2 cellular contexts compared by ENCODE assay signal in genomic region chr2:174594451-174594850, GRCh38.
TF ChIP-seq lines count a peak whose summit lies in the region.

No MANE protein-coding gene starts in this region.

TF ChIP-seq in SK-N-SH, 30 proteins besides CTCF, POLR2A, EP300 and RAD21 (continued from another document):
- TF ChIP-seq REST (IDR thresholded peaks at IDR 0.05; ENCODE audit: low read depth, low read length) = no peak
- no peak for TF ChIP-seq USF2 (IDR thresholded peaks at IDR 0.05; ENCODE audit: borderline replicate concordance, low read depth, low read length)
- no peak for TF ChIP-seq NRF1 (IDR thresholded peaks at IDR 0.05; ENCODE audit: low read depth, low read length)
- no peak for TF ChIP-seq TEAD4 (IDR thresholded peaks at IDR 0.05; ENCODE audit: borderline replicate concordance, insufficient read depth)
- no peak for TF ChIP-seq FOXJ3 (CRISPR knock-in tag; IDR thresholded peaks at IDR 0.05)
- TF ChIP-seq RFX5 (IDR thresholded peaks at IDR 0.05; ENCODE audit: low read length) = no peak
- TF ChIP-seq POLR2AphosphoS5 (IDR thresholded peaks at IDR 0.05; ENCODE audit: low read depth, low read length) = no peak
- no peak for TF ChIP-seq ZBTB33 (IDR thresholded peaks at IDR 0.05; ENCODE audit: borderline replicate concordance, low read depth)
- TF ChIP-seq MXI1 (IDR thresholded peaks at IDR 0.05; ENCODE audit: low read depth, low read length) = no peak
- TF ChIP-seq SMC3 (IDR thresholded peaks at IDR 0.05; ENCODE audit: low read depth, low read length) = no peak
- TF ChIP-seq MAX (IDR thresholded peaks at IDR 0.05; ENCODE audit: low read depth) = no peak

TF ChIP-seq in SK-N-SH treated with all-trans-retinoic acid at 6 μM for 48 hours, 23 proteins besides CTCF, POLR2A, EP300 and RAD21 (continued from another document):
- no peak for TF ChIP-seq POU6F1 (CRISPR knock-in tag; IDR thresholded peaks at IDR 0.05; ENCODE audit: borderline replicate concordance, low read depth)
- no peak for TF ChIP-seq RARB (CRISPR knock-in tag; IDR thresholded peaks at IDR 0.05)
- TF ChIP-seq ZFP3 (CRISPR knock-in tag; IDR thresholded peaks at IDR 0.05) = no peak
- no peak for TF ChIP-seq ZC3H10 (CRISPR knock-in tag; IDR thresholded peaks at IDR 0.05)
- TF ChIP-seq CSDC2 (CRISPR knock-in tag; IDR thresholded peaks at IDR 0.05) = no peak
- no peak for TF ChIP-seq TOX (CRISPR knock-in tag; IDR thresholded peaks at IDR 0.05; ENCODE audit: borderline replicate concordance)
TF ChIP-seq in SK-N-SH treated with all-trans-retinoic acid at 6 μM for 48 hours: peak in this region for 0.
